Comparison of ENCODE assay signal across 8 cellular contexts in the genomic region with DNA sequence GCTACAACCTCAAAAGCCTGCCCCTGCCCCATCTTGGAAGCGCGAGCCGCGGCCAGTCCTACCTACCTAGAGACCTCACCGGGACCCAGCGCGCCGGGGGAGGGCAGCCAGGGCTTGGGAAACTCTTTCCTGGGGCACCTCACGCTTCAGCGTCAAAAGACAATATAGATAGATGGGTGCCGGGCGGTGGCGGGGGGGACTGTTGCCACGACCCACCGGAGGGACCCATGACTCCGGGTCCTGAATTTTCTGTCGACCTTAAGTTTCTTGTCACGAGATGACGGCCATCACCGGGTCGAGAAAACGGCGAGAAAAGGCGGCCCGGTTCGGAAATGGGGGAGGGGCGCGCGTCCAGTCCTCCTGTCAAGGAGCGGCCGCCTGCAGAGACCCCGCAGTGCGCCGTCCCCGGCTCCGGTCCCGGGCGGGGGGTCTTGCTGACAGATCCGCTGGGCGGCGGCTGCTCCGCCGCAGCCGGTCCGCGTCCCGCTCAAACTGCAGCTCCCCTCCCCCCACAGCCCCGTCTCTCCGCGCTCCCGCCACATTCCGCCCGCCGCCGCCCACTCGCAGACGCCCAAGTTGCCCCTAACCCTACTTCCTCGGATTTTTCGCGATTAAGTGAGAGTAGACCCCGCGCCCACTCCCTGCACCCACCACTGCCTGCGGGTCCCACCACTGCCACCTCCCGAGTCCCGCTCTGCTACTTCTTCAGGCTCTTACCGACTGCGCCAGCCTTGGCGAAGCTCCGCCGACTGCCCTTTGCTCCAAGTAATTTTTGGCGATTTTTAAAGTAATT.
DNase-seq lines count a peak whose midpoint lies in the region; ATAC-seq, FAIRE-seq and TF ChIP-seq lines count a peak whose summit lies in the region.

No MANE protein-coding gene starts in this region.

- H3K36me3 ChIP-seq in kidney (ENCODE audit: control insufficient read depth in 1 of 2, insufficient read depth in 2 of 2, low read length in 2 of 2): no peaks in the 10 kb centered on the region

- H3K9ac ChIP-seq in kidney (ENCODE audit: low read length in 2 of 2): peak overlapping the region; percentile 63 to 73

- peaks cover 24% of the 10 kb centered on the region for H3K27me3 Mint-ChIP-seq in brain

- H3K9me3 ChIP-seq in kidney (ENCODE audit: control insufficient read depth in 1 of 2, low read length in 2 of 2): no peaks in the 10 kb centered on the region

- peaks cover 8 to 11% of the 10 kb centered on the region in 2 donors for H3K4me1 ChIP-seq in kidney (ENCODE audit: control insufficient read depth in 1 of 2, insufficient read depth in 1 of 2, low read depth in 1 of 2, low read length in 2 of 2)

- intact Hi-C loops in kidney (cut with DNase I): no loop called here

- H3K27ac Mint-ChIP-seq in brain: peak overlapping the region; percentile 98 to 100 (median 98)

- peak overlapping the region; percentile 58 to 79 for H3K27ac ChIP-seq in kidney (ENCODE audit: low read depth in 2 of 2, low read length in 2 of 2)

- H3K36me3 Mint-ChIP-seq in brain: peaks cover 3% of the 10 kb centered on the region

- TF ChIP-seq CTCF in brain (conservative IDR thresholded peaks at IDR 0.05) (no peak), kidney (IDR thresholded peaks at IDR 0.05; ENCODE audit: borderline replicate concordance, extremely low read depth, insufficient read depth) (no peak)

- H3K4me1 Mint-ChIP-seq in brain: peaks cover 69% of the 10 kb centered on the region

- ATAC-seq in GM19025 (IDR thresholded peaks at IDR 0.05; ENCODE audit: low read depth, unreplicated experiment) (peak; percentile 4), HG03520 (IDR thresholded peaks at IDR 0.05; ENCODE audit: unreplicated experiment) (peak; percentile 9)

- peak overlapping the region; percentile 82 to 87 for H3K4me3 ChIP-seq in kidney (ENCODE audit: low read length in 2 of 2)

- H3K9me3 Mint-ChIP-seq in brain: peaks cover 0 to 7% (median 0%) of the 10 kb centered on the region in 5 experiments

- FAIRE-seq in kidney (lab: Jason Lieb, UNC): no peak

- DNase-seq in AG08396 (ENCODE audit: low spot score) (peak; percentile 18), T-helper 22 cell (ENCODE audit: low read depth) (peak; percentile 26), kidney (peak; percentile 89), GOT3 (lab: John Stamatoyannopoulos, UW) (no peak)
- DNase-seq in stimulated activated CD4-positive, alpha-beta T cell treated with anti-CD3 and anti-CD28 coated beads, Interleukin-1b, Interleukin-23, amount 100 ng/mL, for 24 hours (ENCODE audit: low read depth in 4 of 4, low spot score in 1 of 4): peak in 3 of 4 experiments; percentile 28 to 56 (median 30)

- H3K4me3 Mint-ChIP-seq in brain: peak overlapping the region; percentile 96 to 100 (median 98)
